ENCODE assay signal across 1 cellular context in genomic region chr20:45823949-45824835, GRCh38.
TF ChIP-seq lines count a peak whose summit lies in the region.

No MANE protein-coding gene starts in this region.

TF ChIP-seq in WTC11, 78 proteins besides CTCF, POLR2A, EP300 and RAD21 (continued from another document and continues in another):
- TF ChIP-seq HMGXB4 (CRISPR knock-in tag; IDR thresholded peaks at IDR 0.05): no peak
- TF ChIP-seq JUN (CRISPR knock-in tag; IDR thresholded peaks at IDR 0.05): no peak
- TF ChIP-seq SMAD3 (CRISPR knock-in tag; IDR thresholded peaks at IDR 0.05; ENCODE audit: borderline replicate concordance): peak; percentile 88; the same call in 1 of the 2 replicates
- TF ChIP-seq FOXJ3 (CRISPR knock-in tag; IDR thresholded peaks at IDR 0.05; ENCODE audit: borderline replicate concordance): no peak
- TF ChIP-seq, protein P1, sequence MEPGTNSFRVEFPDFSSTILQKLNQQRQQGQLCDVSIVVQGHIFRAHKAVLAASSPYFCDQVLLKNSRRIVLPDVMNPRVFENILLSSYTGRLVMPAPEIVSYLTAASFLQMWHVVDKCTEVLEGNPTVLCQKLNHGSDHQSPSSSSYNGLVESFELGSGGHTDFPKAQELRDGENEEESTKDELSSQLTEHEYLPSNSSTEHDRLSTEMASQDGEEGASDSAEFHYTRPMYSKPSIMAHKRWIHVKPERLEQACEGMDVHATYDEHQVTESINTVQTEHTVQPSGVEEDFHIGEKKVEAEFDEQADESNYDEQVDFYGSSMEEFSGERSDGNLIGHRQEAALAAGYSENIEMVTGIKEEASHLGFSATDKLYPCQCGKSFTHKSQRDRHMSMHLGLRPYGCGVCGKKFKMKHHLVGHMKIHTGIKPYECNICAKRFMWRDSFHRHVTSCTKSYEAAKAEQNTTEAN (CRISPR knock-in tag; IDR thresholded peaks at IDR 0.05): no peak
- TF ChIP-seq GTF2I (CRISPR knock-in tag; conservative IDR thresholded peaks at IDR 0.05): no peak
- peak; percentile 79; the same call in 1 of the 2 replicates for TF ChIP-seq RELA (CRISPR knock-in tag; IDR thresholded peaks at IDR 0.05; ENCODE audit: borderline replicate concordance)
- no peak for TF ChIP-seq MLX (CRISPR knock-in tag; IDR thresholded peaks at IDR 0.05)
- TF ChIP-seq ZNF263 (CRISPR knock-in tag; IDR thresholded peaks at IDR 0.05; ENCODE audit: low read depth): peak; percentile 76; the same call in 1 of the 2 replicates
- TF ChIP-seq, protein P2, sequence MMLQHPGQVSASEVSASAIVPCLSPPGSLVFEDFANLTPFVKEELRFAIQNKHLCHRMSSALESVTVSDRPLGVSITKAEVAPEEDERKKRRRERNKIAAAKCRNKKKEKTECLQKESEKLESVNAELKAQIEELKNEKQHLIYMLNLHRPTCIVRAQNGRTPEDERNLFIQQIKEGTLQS (CRISPR knock-in tag; conservative IDR thresholded peaks at IDR 0.05): no peak
- TF ChIP-seq NR2C2 (CRISPR knock-in tag; IDR thresholded peaks at IDR 0.05): no peak
- TF ChIP-seq SOX15 (CRISPR knock-in tag; IDR thresholded peaks at IDR 0.05): no peak
- TF ChIP-seq USF2 (CRISPR knock-in tag; IDR thresholded peaks at IDR 0.05): peak; percentile 72
- peak; percentile 96 for TF ChIP-seq MAX (CRISPR knock-in tag; IDR thresholded peaks at IDR 0.05)
- TF ChIP-seq OVOL2 (CRISPR knock-in tag; IDR thresholded peaks at IDR 0.05; ENCODE audit: borderline replicate concordance): no peak
- no peak for TF ChIP-seq NFYB (CRISPR knock-in tag; conservative IDR thresholded peaks at IDR 0.05; ENCODE audit: low read depth)
- TF ChIP-seq CREM (CRISPR knock-in tag; IDR thresholded peaks at IDR 0.05): no peak; the same call in 1 of the 2 replicates
- TF ChIP-seq, protein P3, sequence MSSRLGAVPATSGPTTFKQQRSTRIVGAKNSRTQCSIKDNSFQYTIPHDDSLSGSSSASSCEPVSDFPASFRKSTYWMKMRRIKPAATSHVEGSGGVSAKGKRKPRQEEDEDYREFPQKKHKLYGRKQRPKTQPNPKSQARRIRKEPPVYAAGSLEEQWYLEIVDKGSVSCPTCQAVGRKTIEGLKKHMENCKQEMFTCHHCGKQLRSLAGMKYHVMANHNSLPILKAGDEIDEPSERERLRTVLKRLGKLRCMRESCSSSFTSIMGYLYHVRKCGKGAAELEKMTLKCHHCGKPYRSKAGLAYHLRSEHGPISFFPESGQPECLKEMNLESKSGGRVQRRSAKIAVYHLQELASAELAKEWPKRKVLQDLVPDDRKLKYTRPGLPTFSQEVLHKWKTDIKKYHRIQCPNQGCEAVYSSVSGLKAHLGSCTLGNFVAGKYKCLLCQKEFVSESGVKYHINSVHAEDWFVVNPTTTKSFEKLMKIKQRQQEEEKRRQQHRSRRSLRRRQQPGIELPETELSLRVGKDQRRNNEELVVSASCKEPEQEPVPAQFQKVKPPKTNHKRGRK (CRISPR knock-in tag; IDR thresholded peaks at IDR 0.05; ENCODE audit: borderline replicate concordance): no peak
- TF ChIP-seq MXD4 (CRISPR knock-in tag; IDR thresholded peaks at IDR 0.05; ENCODE audit: borderline replicate concordance): no peak
- no peak for TF ChIP-seq ATF1 (CRISPR knock-in tag; IDR thresholded peaks at IDR 0.05)
- TF ChIP-seq, protein P4, sequence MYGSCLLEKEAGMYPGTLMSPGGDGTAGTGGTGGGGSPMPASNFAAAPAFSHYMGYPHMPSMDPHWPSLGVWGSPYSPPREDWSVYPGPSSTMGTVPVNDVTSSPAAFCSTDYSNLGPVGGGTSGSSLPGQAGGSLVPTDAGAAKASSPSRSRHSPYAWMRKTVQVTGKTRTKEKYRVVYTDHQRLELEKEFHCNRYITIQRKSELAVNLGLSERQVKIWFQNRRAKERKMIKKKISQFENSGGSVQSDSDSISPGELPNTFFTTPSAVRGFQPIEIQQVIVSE (CRISPR knock-in tag; IDR thresholded peaks at IDR 0.05; ENCODE audit: borderline replicate concordance): no peak
- TF ChIP-seq CBFB (CRISPR knock-in tag; IDR thresholded peaks at IDR 0.05; ENCODE audit: low read depth): 0 out of 2 replicates have a peak, but pooled peaks have one; percentile 25
- TF ChIP-seq ZNF416 (CRISPR knock-in tag; IDR thresholded peaks at IDR 0.05): no peak
- no peak for TF ChIP-seq SP1 (CRISPR knock-in tag; conservative IDR thresholded peaks at IDR 0.05)
- no peak for TF ChIP-seq TEAD4 (CRISPR knock-in tag; IDR thresholded peaks at IDR 0.05)
- no peak for TF ChIP-seq E2F4 (CRISPR knock-in tag; IDR thresholded peaks at IDR 0.05; ENCODE audit: borderline replicate concordance, low read depth)
- no peak for TF ChIP-seq NFATC4 (CRISPR knock-in tag; IDR thresholded peaks at IDR 0.05)
- TF ChIP-seq IRF1 (CRISPR knock-in tag; IDR thresholded peaks at IDR 0.05): no peak
- TF ChIP-seq ZNF121 (CRISPR knock-in tag; IDR thresholded peaks at IDR 0.05): peak; percentile 9; the same call in 1 of the 2 replicates
- no peak for TF ChIP-seq GABPB1 (CRISPR knock-in tag; IDR thresholded peaks at IDR 0.05)
- peak; percentile 61; the same call in 1 of the 2 replicates for TF ChIP-seq TP53 (CRISPR knock-in tag; IDR thresholded peaks at IDR 0.05)
- TF ChIP-seq ARID4B (CRISPR knock-in tag; IDR thresholded peaks at IDR 0.05; ENCODE audit: borderline replicate concordance): no peak
- TF ChIP-seq, protein P5, sequence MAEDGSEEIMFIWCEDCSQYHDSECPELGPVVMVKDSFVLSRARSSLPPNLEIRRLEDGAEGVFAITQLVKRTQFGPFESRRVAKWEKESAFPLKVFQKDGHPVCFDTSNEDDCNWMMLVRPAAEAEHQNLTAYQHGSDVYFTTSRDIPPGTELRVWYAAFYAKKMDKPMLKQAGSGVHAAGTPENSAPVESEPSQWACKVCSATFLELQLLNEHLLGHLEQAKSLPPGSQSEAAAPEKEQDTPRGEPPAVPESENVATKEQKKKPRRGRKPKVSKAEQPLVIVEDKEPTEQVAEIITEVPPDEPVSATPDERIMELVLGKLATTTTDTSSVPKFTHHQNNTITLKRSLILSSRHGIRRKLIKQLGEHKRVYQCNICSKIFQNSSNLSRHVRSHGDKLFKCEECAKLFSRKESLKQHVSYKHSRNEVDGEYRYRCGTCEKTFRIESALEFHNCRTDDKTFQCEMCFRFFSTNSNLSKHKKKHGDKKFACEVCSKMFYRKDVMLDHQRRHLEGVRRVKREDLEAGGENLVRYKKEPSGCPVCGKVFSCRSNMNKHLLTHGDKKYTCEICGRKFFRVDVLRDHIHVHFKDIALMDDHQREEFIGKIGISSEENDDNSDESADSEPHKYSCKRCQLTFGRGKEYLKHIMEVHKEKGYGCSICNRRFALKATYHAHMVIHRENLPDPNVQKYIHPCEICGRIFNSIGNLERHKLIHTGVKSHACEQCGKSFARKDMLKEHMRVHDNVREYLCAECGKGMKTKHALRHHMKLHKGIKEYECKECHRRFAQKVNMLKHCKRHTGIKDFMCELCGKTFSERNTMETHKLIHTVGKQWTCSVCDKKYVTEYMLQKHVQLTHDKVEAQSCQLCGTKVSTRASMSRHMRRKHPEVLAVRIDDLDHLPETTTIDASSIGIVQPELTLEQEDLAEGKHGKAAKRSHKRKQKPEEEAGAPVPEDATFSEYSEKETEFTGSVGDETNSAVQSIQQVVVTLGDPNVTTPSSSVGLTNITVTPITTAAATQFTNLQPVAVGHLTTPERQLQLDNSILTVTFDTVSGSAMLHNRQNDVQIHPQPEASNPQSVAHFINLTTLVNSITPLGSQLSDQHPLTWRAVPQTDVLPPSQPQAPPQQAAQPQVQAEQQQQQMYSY (CRISPR knock-in tag; IDR thresholded peaks at IDR 0.05): no peak
- no peak; the same call in 1 of the 2 replicates for TF ChIP-seq CREB1 (CRISPR knock-in tag; IDR thresholded peaks at IDR 0.05)
- TF ChIP-seq ZNF396 (CRISPR knock-in tag; IDR thresholded peaks at IDR 0.05; ENCODE audit: borderline replicate concordance): no peak
- TF ChIP-seq ELF4 (CRISPR knock-in tag; IDR thresholded peaks at IDR 0.05; ENCODE audit: low read depth): 0 out of 2 replicates have a peak, but pooled peaks have one; percentile 68
- TF ChIP-seq, protein P6, sequence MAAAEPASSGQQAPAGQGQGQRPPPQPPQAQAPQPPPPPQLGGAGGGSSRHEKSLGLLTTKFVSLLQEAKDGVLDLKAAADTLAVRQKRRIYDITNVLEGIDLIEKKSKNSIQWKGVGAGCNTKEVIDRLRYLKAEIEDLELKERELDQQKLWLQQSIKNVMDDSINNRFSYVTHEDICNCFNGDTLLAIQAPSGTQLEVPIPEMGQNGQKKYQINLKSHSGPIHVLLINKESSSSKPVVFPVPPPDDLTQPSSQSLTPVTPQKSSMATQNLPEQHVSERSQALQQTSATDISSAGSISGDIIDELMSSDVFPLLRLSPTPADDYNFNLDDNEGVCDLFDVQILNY (CRISPR knock-in tag; IDR thresholded peaks at IDR 0.05): peak; percentile 53; the same call in 1 of the 2 replicates
- TF ChIP-seq, protein P7, sequence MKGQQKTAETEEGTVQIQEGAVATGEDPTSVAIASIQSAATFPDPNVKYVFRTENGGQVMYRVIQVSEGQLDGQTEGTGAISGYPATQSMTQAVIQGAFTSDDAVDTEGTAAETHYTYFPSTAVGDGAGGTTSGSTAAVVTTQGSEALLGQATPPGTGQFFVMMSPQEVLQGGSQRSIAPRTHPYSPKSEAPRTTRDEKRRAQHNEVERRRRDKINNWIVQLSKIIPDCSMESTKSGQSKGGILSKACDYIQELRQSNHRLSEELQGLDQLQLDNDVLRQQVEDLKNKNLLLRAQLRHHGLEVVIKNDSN (CRISPR knock-in tag; IDR thresholded peaks at IDR 0.05): peak; percentile 68
- no peak for TF ChIP-seq ZNF423 (CRISPR knock-in tag; IDR thresholded peaks at IDR 0.05)
- peak; percentile 77; the same call in 1 of the 2 replicates for TF ChIP-seq ZBTB21 (CRISPR knock-in tag; IDR thresholded peaks at IDR 0.05; ENCODE audit: borderline replicate concordance)
